8 cellular contexts compared by ENCODE assay signal in genomic region chr6:159038914-159039884, GRCh38. TPM values are rescaled to one million over a fixed set of nuclear protein-coding genes. Genes with fewer than 3 reads are reported as not detected.
A peak's percentile ranks its signal among the peaks of the same experiment; 100 is the strongest.
DNase-seq lines count a peak whose midpoint lies in the region; ATAC-seq and TF ChIP-seq lines count a peak whose summit lies in the region.

No MANE protein-coding gene starts in this region.

- no peaks in the 10 kb centered on the region for H3K9me3 Mint-ChIP-seq in activated naive CD8-positive, alpha-beta T cell treated with anti-CD3 and anti-CD28 coated beads, Interleukin-2, amount 10 ng/mL, durations not matched to agents 7 days and 5 days
- H3K9me3 Mint-ChIP-seq in memory B cell = no peaks in the 10 kb centered on the region

- H3K4me3 Mint-ChIP-seq in activated naive CD8-positive, alpha-beta T cell treated with anti-CD3 and anti-CD28 coated beads, Interleukin-2, amount 10 ng/mL, durations not matched to agents 7 days and 5 days = peak overlapping the region; percentile 97
- H3K4me3 Mint-ChIP-seq in memory B cell = peak overlapping the region; percentile 81

- no peaks in the 10 kb centered on the region for H3K4me1 ChIP-seq in ascending aorta

- H3K36me3 Mint-ChIP-seq in activated naive CD8-positive, alpha-beta T cell treated with anti-CD3 and anti-CD28 coated beads, Interleukin-2, amount 10 ng/mL, durations not matched to agents 7 days and 5 days = peaks cover 75% of the 10 kb centered on the region
- peaks cover 56% of the 10 kb centered on the region for H3K36me3 Mint-ChIP-seq in memory B cell

- H3K4me3 ChIP-seq in GM12864 (ENCODE audit: low read depth, low read length) (peak overlapping the region; percentile 31), ascending aorta (no peak overlapping the region)

- H3K27ac ChIP-seq in ascending aorta = no peak overlapping the region

- intact Hi-C loops in ascending aorta (cut with DNase I) = no loop called here

- peak overlapping the region; percentile 88 for H3K27ac Mint-ChIP-seq in activated naive CD8-positive, alpha-beta T cell treated with anti-CD3 and anti-CD28 coated beads, Interleukin-2, amount 10 ng/mL, durations not matched to agents 7 days and 5 days
- H3K27ac Mint-ChIP-seq in memory B cell = peak overlapping the region; percentile 99

- TF ChIP-seq CTCF in GM12864 (IDR thresholded peaks at IDR 0.05; ENCODE audit: low read depth, low read length, missing control alignments) = no peak
- no peak for TF ChIP-seq CTCF in ascending aorta (IDR thresholded peaks at IDR 0.05)

- POLR2A ChIA-PET in activated naive CD8-positive, alpha-beta T cell treated with anti-CD3 and anti-CD28 coated beads, Interleukin-2, amount 10 ng/mL, durations not matched to agents 7 days and 5 days (lab: Charles Lee) = interaction anchor here (0.6 to 9.5 kb wide), 9 partner anchors 21 to 545 kb away, joined by 3 to 245 read pairs (median 3); partner anchors contain the start of gene RSPH3

- ATAC-seq in GM21515 (IDR thresholded peaks at IDR 0.05; ENCODE audit: unreplicated experiment) = peak; percentile 83
- peak; percentile 12 for ATAC-seq in activated naive CD8-positive, alpha-beta T cell treated with anti-CD3 and anti-CD28 coated beads, Interleukin-2, amount 10 ng/mL, durations not matched to agents 7 days and 5 days (ENCODE audit: low read depth)
- ATAC-seq in memory B cell (ENCODE audit: low read depth) = peak; percentile 59

- H3K27me3 ChIP-seq in ascending aorta = no peaks in the 10 kb centered on the region

- no peaks in the 10 kb centered on the region for H3K36me3 ChIP-seq in ascending aorta

- DNase-seq in GM12864 (ENCODE audit: low read depth) = peak; percentile 88
- peak; percentile 49 for DNase-seq in HPDE6-E6E7 (ENCODE audit: extremely low spot score)
- no peak for DNase-seq in activated naive CD8-positive, alpha-beta T cell treated with anti-CD3 and anti-CD28 coated beads, Interleukin-2, amount 10 ng/mL, durations not matched to agents 7 days and 5 days
- DNase-seq in memory B cell (ENCODE audit: low spot score in 2 of 2) = peak in 1 of 2 donors; percentile 62
- DNase-seq in mucosa of gallbladder (ENCODE audit: low spot score) = no peak
- DNase-seq in NCI-H748 (lab: John Stamatoyannopoulos, UW; ENCODE audit: unreplicated experiment) = no peak
- DNase-seq in ascending aorta (ENCODE audit: low spot score in 2 of 2) = no peak

- H3K4me1 Mint-ChIP-seq in activated naive CD8-positive, alpha-beta T cell treated with anti-CD3 and anti-CD28 coated beads, Interleukin-2, amount 10 ng/mL, durations not matched to agents 7 days and 5 days = peaks cover 52% of the 10 kb centered on the region
- peaks cover 48% of the 10 kb centered on the region for H3K4me1 Mint-ChIP-seq in memory B cell

- H3K27me3 Mint-ChIP-seq in activated naive CD8-positive, alpha-beta T cell treated with anti-CD3 and anti-CD28 coated beads, Interleukin-2, amount 10 ng/mL, durations not matched to agents 7 days and 5 days = no peaks in the 10 kb centered on the region
- H3K27me3 Mint-ChIP-seq in memory B cell = no peaks in the 10 kb centered on the region

- no peaks in the 10 kb centered on the region for H3K9me3 ChIP-seq in ascending aorta

RNA-seq across cellular contexts. Expression of gene TAGAP, which starts 5.6 kb away (rescaled TPM):
- 100 to 1,000 TPM; 106 to 112 TPM for total RNA-seq in activated naive CD8-positive, alpha-beta T cell treated with anti-CD3 and anti-CD28 coated beads, Interleukin-2, amount 10 ng/mL, durations not matched to agents 7 days and 5 days
- total RNA-seq in mucosa of gallbladder (8.1 TPM), ascending aorta (9.2 TPM)

RNA-seq across cellular contexts. Expression of gene RSPH3, which starts 39.2 kb away (rescaled TPM):
- 1 to 10 TPM; 2.2 to 2.7 TPM for total RNA-seq in activated naive CD8-positive, alpha-beta T cell treated with anti-CD3 and anti-CD28 coated beads, Interleukin-2, amount 10 ng/mL, durations not matched to agents 7 days and 5 days
- 25.2 TPM for total RNA-seq in mucosa of gallbladder
- 8.8 TPM for total RNA-seq in ascending aorta

Comparison
In these comparisons a context has a peak if more than half of its experiments do, and no peak if none do; other contexts are left out.
1. DNase-seq: peak in GM12864 (single experiment) and HPDE6-E6E7 (single experiment); none in activated naive CD8-positive, alpha-beta T cell treated with anti-CD3 and anti-CD28 coated beads, Interleukin-2, amount 10 ng/mL, durations not matched to agents 7 days and 5 days (single experiment), mucosa of gallbladder (single experiment), NCI-H748 (single experiment) and ascending aorta (0 of 2).
2. ATAC-seq: peak in every context shown above with its lines; median percentile 83 in GM21515; 59 in memory B cell; 12 in activated naive CD8-positive, alpha-beta T cell treated with anti-CD3 and anti-CD28 coated beads, Interleukin-2, amount 10 ng/mL, durations not matched to agents 7 days and 5 days.
3. RNA of gene TAGAP, which starts 5.6 kb away (total RNA-seq): 106 to 112 TPM in activated naive CD8-positive, alpha-beta T cell treated with anti-CD3 and anti-CD28 coated beads, Interleukin-2, amount 10 ng/mL, durations not matched to agents 7 days and 5 days; 9.2 TPM in ascending aorta (single experiment) and 8.1 TPM in mucosa of gallbladder (single experiment); every median in the first group is over 10 times any median in the second.